ENCODE assay signal across 1 cellular context in genomic region chr2:205989291-205990071, GRCh38.
TF ChIP-seq lines count a peak whose summit lies in the region.

No MANE protein-coding gene starts in this region.

TF ChIP-seq in HepG2, 621 proteins besides CTCF, POLR2A, EP300 and RAD21 (continued from another document):
- no peak for TF ChIP-seq PTBP1 (IDR thresholded peaks at IDR 0.05; ENCODE audit: low read depth, low read length, poor library complexity, severe bottlenecking)
- no peak; the same call in 1 of the 2 replicates for TF ChIP-seq ZNF281 (CRISPR knock-in tag; IDR thresholded peaks at IDR 0.05; ENCODE audit: borderline replicate concordance)
- peak; percentile 81 for TF ChIP-seq GATAD2A (CRISPR knock-in tag; IDR thresholded peaks at IDR 0.05)
- TF ChIP-seq PBX3 (CRISPR knock-in tag; IDR thresholded peaks at IDR 0.05; ENCODE audit: borderline replicate concordance), result no peak
- TF ChIP-seq CENPBD1 (CRISPR knock-in tag; IDR thresholded peaks at IDR 0.05; ENCODE audit: borderline replicate concordance, low read depth), result no peak
- TF ChIP-seq PAXIP1 (CRISPR knock-in tag; conservative IDR thresholded peaks at IDR 0.05), result peak; percentile 59
- TF ChIP-seq ZNF788 (CRISPR knock-in tag; IDR thresholded peaks at IDR 0.05; ENCODE audit: borderline replicate concordance), result 0 out of 2 replicates have a peak, but pooled peaks have one; percentile 37
- 0 out of 2 replicates have a peak, but pooled peaks have one; percentile 25 for TF ChIP-seq GMEB1 (CRISPR knock-in tag; IDR thresholded peaks at IDR 0.05; ENCODE audit: borderline replicate concordance)
- 0 out of 2 replicates have a peak, but pooled peaks have one; percentile 55 for TF ChIP-seq ZNF335 (CRISPR knock-in tag; IDR thresholded peaks at IDR 0.05)
- TF ChIP-seq NR2F2 (IDR thresholded peaks at IDR 0.05; ENCODE audit: borderline replicate concordance, low read depth), result no peak
- TF ChIP-seq ZGPAT (CRISPR knock-in tag; IDR thresholded peaks at IDR 0.05), result no peak
- 0 out of 2 replicates have a peak, but pooled peaks have one; percentile 43 for TF ChIP-seq HOXA5 (CRISPR knock-in tag; IDR thresholded peaks at IDR 0.05)
- TF ChIP-seq SNAPC2 (CRISPR knock-in tag; IDR thresholded peaks at IDR 0.05), result 0 out of 2 replicates have a peak, but pooled peaks have one; percentile 32
- peak; percentile 67 for TF ChIP-seq POGZ (CRISPR knock-in tag; IDR thresholded peaks at IDR 0.05)
- no peak; the same call in 1 of the 2 replicates for TF ChIP-seq IKZF5 (CRISPR knock-in tag; IDR thresholded peaks at IDR 0.05)
- TF ChIP-seq FOXK1 (CRISPR knock-in tag; IDR thresholded peaks at IDR 0.05; ENCODE audit: borderline replicate concordance, low read depth), result peak; percentile 60; the same call in 1 of the 2 replicates
- TF ChIP-seq PBX2 (CRISPR knock-in tag; IDR thresholded peaks at IDR 0.05), result no peak; the same call in 1 of the 2 replicates
